In the genomic region with DNA sequence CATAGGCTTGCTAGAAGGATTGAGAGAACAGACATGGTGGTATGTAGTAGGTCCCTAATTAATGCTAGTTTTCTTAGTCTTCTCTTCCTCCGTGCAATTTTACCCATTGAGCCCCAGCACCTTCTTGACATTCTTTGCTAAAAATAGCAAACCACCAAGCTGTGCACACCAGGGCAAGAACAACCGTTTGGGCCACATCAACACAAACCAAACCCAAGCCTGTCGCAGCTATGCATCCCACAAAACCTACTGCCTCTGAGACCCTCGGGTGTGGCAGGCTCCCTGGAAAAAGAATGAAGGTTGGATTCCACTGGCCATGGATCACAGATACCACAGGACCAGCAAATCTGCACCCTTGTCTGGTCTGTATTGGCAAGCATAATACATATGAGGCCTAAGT, we compare ENCODE assay signal across 22 cellular contexts. TPM values are rescaled to one million over a fixed set of nuclear protein-coding genes. Genes with fewer than 3 reads are reported as not detected.
A peak's percentile ranks its signal among the peaks of the same experiment; 100 is the strongest.
DNase-seq lines count a peak whose midpoint lies in the region; ATAC-seq, FAIRE-seq and TF ChIP-seq lines count a peak whose summit lies in the region.
"Had no signal": no experiment of that assay in that cellular context is flagged by ENCODE, and none has a peak within 500 bp of the region (broad histone marks: within the 10 kb centered on the region; RNA-seq: fewer than 3 reads in every experiment).

No MANE protein-coding gene starts in this region.

- peaks cover 31% of the 10 kb centered on the region for H3K36me3 ChIP-seq in astrocyte (ENCODE audit: insufficient read depth, low read length)
- H3K36me3 ChIP-seq in naive thymus-derived CD4-positive, alpha-beta T cell (ENCODE audit: control insufficient read depth in 2 of 3, insufficient read depth in 3 of 3, low read length in 3 of 3): peaks cover 5 to 34% (median 16%) of the 10 kb centered on the region in 3 experiments

- no peak overlapping the region for H3K4me3 ChIP-seq in astrocyte (ENCODE audit: insufficient read depth, low read depth, low read length)
- H3K4me3 ChIP-seq in naive thymus-derived CD4-positive, alpha-beta T cell (ENCODE audit: low read length): no peak overlapping the region
- H3K4me3 ChIP-seq: GM23248 had no signal

- FAIRE-seq in astrocyte (lab: Jason Lieb, UNC): no peak

- no peak overlapping the region for H3K9ac ChIP-seq in astrocyte (ENCODE audit: low read length)
- H3K9ac ChIP-seq: GM23248 had no signal

- no peak for DNase-seq in activated naive CD8-positive, alpha-beta T cell treated with anti-CD3 and anti-CD28 coated beads for 36 hours
- DNase-seq in EH (ENCODE audit: low read depth) (peak; percentile 37), astrocyte (ENCODE audit: low read depth) (no peak), DMS53 (lab: John Stamatoyannopoulos, UW) (no peak)
- no peak for DNase-seq in naive thymus-derived CD4-positive, alpha-beta T cell
- DNase-seq in activated naive CD4-positive, alpha-beta T cell (lab: John Stamatoyannopoulos, UW): no peak
- DNase-seq: 8988T, GM23248, H9, HFFc6, KBM-7, NCI-H1092, NCI-H1436, NCI-H187 treated with DMSO at 0.1 percent for 48 hours, NCI-H2107, NCI-H446 treated with DMSO at 0.1 percent for 48 hours, NCI-H526 treated with DMSO at 0.1 percent for 48 hours, PC-3, Right ventricle myocardium superior had no signal

- peaks cover 8% of the 10 kb centered on the region for H3K4me1 ChIP-seq in astrocyte (ENCODE audit: insufficient read depth, low read length)
- H3K4me1 ChIP-seq in naive thymus-derived CD4-positive, alpha-beta T cell (ENCODE audit: control insufficient read depth in 2 of 2, insufficient read depth in 2 of 2, low read length in 2 of 2): peaks cover 11 to 20% of the 10 kb centered on the region in 2 donors

- H4K20me1 ChIP-seq in astrocyte (ENCODE audit: insufficient read depth, low read length): peaks cover 86% of the 10 kb centered on the region

- H3K27me3 ChIP-seq in astrocyte (ENCODE audit: insufficient read depth, low read length): no peaks in the 10 kb centered on the region
- no peaks in the 10 kb centered on the region for H3K27me3 ChIP-seq in naive thymus-derived CD4-positive, alpha-beta T cell (ENCODE audit: control insufficient read depth in 2 of 2, insufficient read depth in 2 of 2, low read length in 2 of 2)

- intact Hi-C loops in naive thymus-derived CD4-positive, alpha-beta T cell (cut with micrococcal nuclease): no loop called here

- ATAC-seq in naive thymus-derived CD4-positive, alpha-beta T cell: no peak
- ATAC-seq in activated T-helper 17 cell treated with anti-CD3 and anti-CD28 coated beads, Interleukin-2, amount 50 U/mL, for 72 hours (replicated peaks): no peak
- ATAC-seq: PC-3 had no signal

- H3K36me3 Mint-ChIP-seq in activated naive CD8-positive, alpha-beta T cell: peaks cover 21% of the 10 kb centered on the region
- peaks cover 49% of the 10 kb centered on the region for H3K36me3 Mint-ChIP-seq in activated naive CD8-positive, alpha-beta T cell treated with anti-CD3 and anti-CD28 coated beads for 36 hours
- H3K36me3 Mint-ChIP-seq in astrocyte (ENCODE audit: low read depth, unreplicated experiment): peaks cover 32% of the 10 kb centered on the region
- peaks cover 14 to 81% (median 41%) of the 10 kb centered on the region in 5 donors for H3K36me3 Mint-ChIP-seq in naive thymus-derived CD4-positive, alpha-beta T cell
- H3K36me3 Mint-ChIP-seq in activated T-helper 17 cell treated with anti-CD3 and anti-CD28 coated beads, Interleukin-2, amount 50 U/mL, for 72 hours (ENCODE audit: low read depth): peaks cover 46% of the 10 kb centered on the region

- H3K4me3 Mint-ChIP-seq in activated naive CD8-positive, alpha-beta T cell: no peak overlapping the region
- no peak overlapping the region for H3K4me3 Mint-ChIP-seq in activated naive CD8-positive, alpha-beta T cell treated with anti-CD3 and anti-CD28 coated beads for 36 hours
- H3K4me3 Mint-ChIP-seq in astrocyte (ENCODE audit: unreplicated experiment): no peak overlapping the region
- peak overlapping the region in 2 of 10 donors; percentile 4 to 11 for H3K4me3 Mint-ChIP-seq in naive thymus-derived CD4-positive, alpha-beta T cell
- H3K4me3 Mint-ChIP-seq in activated T-helper 17 cell treated with anti-CD3 and anti-CD28 coated beads, Interleukin-2, amount 50 U/mL, for 72 hours: no peak overlapping the region
- H3K4me3 Mint-ChIP-seq: H9, HFFc6 had no signal

- peaks cover 34% of the 10 kb centered on the region for H3K4me1 Mint-ChIP-seq in activated naive CD8-positive, alpha-beta T cell (ENCODE audit: low read depth)
- peaks cover 26% of the 10 kb centered on the region for H3K4me1 Mint-ChIP-seq in activated naive CD8-positive, alpha-beta T cell treated with anti-CD3 and anti-CD28 coated beads for 36 hours
- peaks cover 24% of the 10 kb centered on the region for H3K4me1 Mint-ChIP-seq in astrocyte (ENCODE audit: low read depth, unreplicated experiment)
- peaks cover 44 to 84% (median 52%) of the 10 kb centered on the region in 7 donors for H3K4me1 Mint-ChIP-seq in naive thymus-derived CD4-positive, alpha-beta T cell
- H3K4me1 Mint-ChIP-seq in activated T-helper 17 cell treated with anti-CD3 and anti-CD28 coated beads, Interleukin-2, amount 50 U/mL, for 72 hours: peaks cover 27% of the 10 kb centered on the region

- POLR2A ChIA-PET in naive thymus-derived CD4-positive, alpha-beta T cell (lab: Charles Lee): interaction anchor here (0.7 kb wide), 1 partner anchor 416 kb away, joined by 4 read pairs; no protein-coding TSS in a partner anchor

- no peaks in the 10 kb centered on the region for H3K9me3 Mint-ChIP-seq in activated naive CD8-positive, alpha-beta T cell (ENCODE audit: low read depth)
- H3K9me3 Mint-ChIP-seq in activated naive CD8-positive, alpha-beta T cell treated with anti-CD3 and anti-CD28 coated beads for 36 hours: no peaks in the 10 kb centered on the region
- no peaks in the 10 kb centered on the region for H3K9me3 Mint-ChIP-seq in astrocyte (ENCODE audit: unreplicated experiment)
- H3K9me3 Mint-ChIP-seq in naive thymus-derived CD4-positive, alpha-beta T cell: no peaks in the 10 kb centered on the region
- H3K9me3 Mint-ChIP-seq in activated T-helper 17 cell treated with anti-CD3 and anti-CD28 coated beads, Interleukin-2, amount 50 U/mL, for 72 hours: no peaks in the 10 kb centered on the region
- H3K9me3 Mint-ChIP-seq: H9, HFFc6 had no signal

- peak overlapping the region; percentile 41 for H3K27ac Mint-ChIP-seq in activated naive CD8-positive, alpha-beta T cell
- H3K27ac Mint-ChIP-seq in activated naive CD8-positive, alpha-beta T cell treated with anti-CD3 and anti-CD28 coated beads for 36 hours: no peak overlapping the region
- H3K27ac Mint-ChIP-seq in astrocyte (ENCODE audit: unreplicated experiment): peak overlapping the region; percentile 59
- peak overlapping the region in 6 of 9 donors; percentile 2 to 75 (median 42) for H3K27ac Mint-ChIP-seq in naive thymus-derived CD4-positive, alpha-beta T cell
- H3K27ac Mint-ChIP-seq in activated T-helper 17 cell treated with anti-CD3 and anti-CD28 coated beads, Interleukin-2, amount 50 U/mL, for 72 hours: no peak overlapping the region
- H3K27ac Mint-ChIP-seq: H9, HFFc6 had no signal

- no peak overlapping the region for H2AFZ ChIP-seq in astrocyte (ENCODE audit: low read depth, low read length)
- H2AFZ ChIP-seq: GM23248 had no signal

- H3K27me3 Mint-ChIP-seq in activated naive CD8-positive, alpha-beta T cell: no peaks in the 10 kb centered on the region
- no peaks in the 10 kb centered on the region for H3K27me3 Mint-ChIP-seq in activated naive CD8-positive, alpha-beta T cell treated with anti-CD3 and anti-CD28 coated beads for 36 hours
- H3K27me3 Mint-ChIP-seq in astrocyte (ENCODE audit: low read depth, unreplicated experiment): no peaks in the 10 kb centered on the region
- H3K27me3 Mint-ChIP-seq in naive thymus-derived CD4-positive, alpha-beta T cell: no peaks in the 10 kb centered on the region
- H3K27me3 Mint-ChIP-seq in activated T-helper 17 cell treated with anti-CD3 and anti-CD28 coated beads, Interleukin-2, amount 50 U/mL, for 72 hours: no peaks in the 10 kb centered on the region

- CTCF ChIA-PET in naive thymus-derived CD4-positive, alpha-beta T cell (lab: Charles Lee): no interaction called here

- H3K4me2 ChIP-seq in astrocyte (ENCODE audit: low read length): no peak overlapping the region

- no peak overlapping the region for H3K27ac ChIP-seq in astrocyte (ENCODE audit: low read depth, low read length)
- no peak overlapping the region for H3K27ac ChIP-seq in naive thymus-derived CD4-positive, alpha-beta T cell (ENCODE audit: low read depth, low read length)
- H3K27ac ChIP-seq: C4-2B, GM23248 had no signal

- H3K9me3 ChIP-seq in astrocyte (ENCODE audit: insufficient read depth, low read depth, low read length): no peaks in the 10 kb centered on the region
- no peaks in the 10 kb centered on the region for H3K9me3 ChIP-seq in naive thymus-derived CD4-positive, alpha-beta T cell (ENCODE audit: control insufficient read depth in 2 of 3, low read length in 3 of 3)

- H3K79me2 ChIP-seq in astrocyte (ENCODE audit: insufficient read depth, low read length): peaks cover 54% of the 10 kb centered on the region

- TF ChIP-seq CTCF in astrocyte (IDR thresholded peaks at IDR 0.05; ENCODE audit: insufficient read depth, low read depth, low read length): no peak

RNA-seq across cellular contexts. Expression of gene HEG1, which starts 27.1 kb away (rescaled TPM):
- 10 to 100 TPM; 20.7 to 21.4 TPM for total RNA-seq in activated naive CD8-positive, alpha-beta T cell treated with anti-CD3 and anti-CD28 coated beads for 36 hours
- total RNA-seq in astrocyte: 62.1 and 65.7 TPM in 2 replicates
- total RNA-seq in naive thymus-derived CD4-positive, alpha-beta T cell: 10 to 100 TPM; 16.9 to 45.4 (median 20.0) TPM
- polyA plus RNA-seq in naive thymus-derived CD4-positive, alpha-beta T cell: 1 to 10 TPM; 2.1 to 5.4 TPM
- total RNA-seq in activated T-helper 17 cell treated with anti-CD3 and anti-CD28 coated beads, Interleukin-2, amount 50 U/mL, for 72 hours: 1 to 10 TPM; 4.6 to 5.5 TPM

Comparison
In these comparisons a context has a peak if more than half of its experiments do, and no peak if none do; other contexts are left out.
1. H3K27ac Mint-ChIP-seq: peak in activated naive CD8-positive, alpha-beta T cell (single experiment), astrocyte (single experiment) and naive thymus-derived CD4-positive, alpha-beta T cell (6 of 9); none in activated naive CD8-positive, alpha-beta T cell treated with anti-CD3 and anti-CD28 coated beads for 36 hours (single experiment) and activated T-helper 17 cell treated with anti-CD3 and anti-CD28 coated beads, Interleukin-2, amount 50 U/mL, for 72 hours (single experiment).